In genomic region chr9:136694163-136694864, GRCh38 we compare ENCODE assay signal across 8 cellular contexts. TPM values are rescaled to one million over a fixed set of nuclear protein-coding genes. Genes with fewer than 3 reads are reported as not detected.
DNase-seq lines count a peak whose midpoint lies in the region; ATAC-seq and TF ChIP-seq lines count a peak whose summit lies in the region.
"Had no signal": no experiment of that assay in that cellular context is flagged by ENCODE, and none has a peak within 500 bp of the region (broad histone marks: within the 10 kb centered on the region; RNA-seq: fewer than 3 reads in every experiment).

No MANE protein-coding gene starts in this region.

- H3K9me3 Mint-ChIP-seq in activated CD4-positive, alpha-beta memory T cell treated with anti-CD3 and anti-CD28 coated beads for 36 hours, result no peaks in the 10 kb centered on the region
- peaks cover 4% of the 10 kb centered on the region for H3K9me3 Mint-ChIP-seq in glutamatergic neuron (ENCODE audit: unreplicated experiment)

- H3K4me3 ChIP-seq in retinal pigment epithelial cell (ENCODE audit: low read length), result no peak overlapping the region

- no peak overlapping the region for H3K4me3 Mint-ChIP-seq in activated CD4-positive, alpha-beta memory T cell treated with anti-CD3 and anti-CD28 coated beads for 36 hours
- no peak overlapping the region for H3K4me3 Mint-ChIP-seq in glutamatergic neuron (ENCODE audit: unreplicated experiment)

- CTCF ChIA-PET in activated CD4-positive, alpha-beta memory T cell treated with anti-CD3 and anti-CD28 coated beads for 36 hours (lab: Charles Lee), result interaction anchor here (0.8 to 1.7 kb wide), 4 partner anchors 30 to 209 kb away, joined by 3 to 7 read pairs (median 3); no protein-coding TSS in a partner anchor

- no peak for ATAC-seq in HG03139 (IDR thresholded peaks at IDR 0.05; ENCODE audit: unreplicated experiment)

- peaks cover 25% of the 10 kb centered on the region for H3K27me3 Mint-ChIP-seq in activated CD4-positive, alpha-beta memory T cell treated with anti-CD3 and anti-CD28 coated beads for 36 hours
- peaks cover 5% of the 10 kb centered on the region for H3K27me3 Mint-ChIP-seq in glutamatergic neuron (ENCODE audit: unreplicated experiment)

- intact Hi-C loops in activated CD4-positive, alpha-beta memory T cell treated with anti-CD3 and anti-CD28 coated beads for 36 hours (cut with micrococcal nuclease), result no loop called here

- POLR2A ChIA-PET in activated CD4-positive, alpha-beta memory T cell treated with anti-CD3 and anti-CD28 coated beads for 36 hours (lab: Charles Lee), result no interaction called here

- H3K4me1 Mint-ChIP-seq in activated CD4-positive, alpha-beta memory T cell treated with anti-CD3 and anti-CD28 coated beads for 36 hours (ENCODE audit: low read depth), result no peaks in the 10 kb centered on the region
- peaks cover 15% of the 10 kb centered on the region for H3K4me1 Mint-ChIP-seq in glutamatergic neuron (ENCODE audit: low read depth, unreplicated experiment)

- DNase-seq in DMS53 treated with DMSO at 0.1 percent for 48 hours (lab: John Stamatoyannopoulos, UW; ENCODE audit: unreplicated experiment), result peak; percentile 79
- peak; percentile 86 for DNase-seq in HT-29 (ENCODE audit: low spot score)
- DNase-seq in activated CD4-positive, alpha-beta memory T cell treated with anti-CD3 and anti-CD28 coated beads for 36 hours, result peak; percentile 63
- peak; percentile 86 for DNase-seq in glutamatergic neuron
- DNase-seq in retinal pigment epithelial cell (ENCODE audit: low read depth), result no peak
- no peak for DNase-seq in NCI-H1694 treated with DMSO at 0.1 percent for 48 hours (lab: John Stamatoyannopoulos, UW)

- H3K27ac Mint-ChIP-seq in activated CD4-positive, alpha-beta memory T cell treated with anti-CD3 and anti-CD28 coated beads for 36 hours, result no peak overlapping the region
- H3K27ac Mint-ChIP-seq in glutamatergic neuron (ENCODE audit: unreplicated experiment), result no peak overlapping the region

- H3K36me3 Mint-ChIP-seq in activated CD4-positive, alpha-beta memory T cell treated with anti-CD3 and anti-CD28 coated beads for 36 hours, result no peaks in the 10 kb centered on the region
- no peaks in the 10 kb centered on the region for H3K36me3 Mint-ChIP-seq in glutamatergic neuron (ENCODE audit: unreplicated experiment)

- TF ChIP-seq CTCF in glutamatergic neuron (IDR thresholded peaks at IDR 0.05; ENCODE audit: partially characterized antibody, unreplicated experiment), result peak; percentile 67
- TF ChIP-seq CTCF in retinal pigment epithelial cell (conservative IDR thresholded peaks at IDR 0.05; ENCODE audit: low read depth, low read length), result peak; percentile 84

RNA-seq across cellular contexts. Expression of gene AGPAT2, which starts 7.1 kb away (rescaled TPM):
- 160 and 167 TPM in 2 replicates for total RNA-seq in HT-29 (2014; rRNA removed; shearing (Covaris generic))
- total RNA-seq in activated CD4-positive, alpha-beta memory T cell treated with anti-CD3 and anti-CD28 coated beads for 36 hours, result 10 to 100 TPM; 16.3 to 16.8 TPM
- total RNA-seq in glutamatergic neuron (ENCODE audit: unreplicated experiment), result 72.8 TPM

RNA-seq across cellular contexts. Expression of gene DIPK1B, which starts 18.1 kb away (rescaled TPM):
- total RNA-seq in HT-29 (2014; rRNA removed; shearing (Covaris generic)), result not detected in 2 replicates
- total RNA-seq in activated CD4-positive, alpha-beta memory T cell treated with anti-CD3 and anti-CD28 coated beads for 36 hours, result not detected
- total RNA-seq in glutamatergic neuron (ENCODE audit: unreplicated experiment), result 71.3 TPM

RNA-seq across cellular contexts. Expression of gene EGFL7, which starts 31.6 kb away (rescaled TPM):
- total RNA-seq in HT-29 (2014; rRNA removed; shearing (Covaris generic)), result 3.2 and 6.4 TPM in 2 replicates
- under 1 TPM; 0.90 to 0.93 TPM for total RNA-seq in activated CD4-positive, alpha-beta memory T cell treated with anti-CD3 and anti-CD28 coated beads for 36 hours
- 8.1 TPM for total RNA-seq in glutamatergic neuron (ENCODE audit: unreplicated experiment)

RNA-seq across cellular contexts. Expression of gene LCN10, which starts 48.4 kb away (rescaled TPM):
- total RNA-seq in HT-29 (2014; rRNA removed; shearing (Covaris generic)), result not detected in 2 replicates
- 1 to 10 TPM; 1.2 to 1.5 TPM for total RNA-seq in activated CD4-positive, alpha-beta memory T cell treated with anti-CD3 and anti-CD28 coated beads for 36 hours
- not detected for total RNA-seq in glutamatergic neuron (ENCODE audit: unreplicated experiment)
- total RNA-seq: renal cortical epithelial cell had no signal

RNA-seq across cellular contexts. Expression of gene LCN6, which starts 54.0 kb away (rescaled TPM):
- total RNA-seq in HT-29 (2014; rRNA removed; shearing (Covaris generic)), result not detected in 2 replicates
- not detected for total RNA-seq in activated CD4-positive, alpha-beta memory T cell treated with anti-CD3 and anti-CD28 coated beads for 36 hours
- not detected for total RNA-seq in glutamatergic neuron (ENCODE audit: unreplicated experiment)
- total RNA-seq: renal cortical epithelial cell had no signal

Comparison
In these comparisons a context has a peak if more than half of its experiments do, and no peak if none do; other contexts are left out.
1. DNase-seq: peak in DMS53 treated with DMSO at 0.1 percent for 48 hours (single experiment), HT-29 (single experiment), activated CD4-positive, alpha-beta memory T cell treated with anti-CD3 and anti-CD28 coated beads for 36 hours (single experiment) and glutamatergic neuron (single experiment); none in retinal pigment epithelial cell (single experiment) and NCI-H1694 treated with DMSO at 0.1 percent for 48 hours (single experiment).
2. RNA of gene DIPK1B, which starts 18.1 kb away (total RNA-seq): 71.3 TPM in glutamatergic neuron (single experiment); not detected in activated CD4-positive, alpha-beta memory T cell treated with anti-CD3 and anti-CD28 coated beads for 36 hours and not detected in HT-29; every median in the first group is over 10 times any median in the second.